Comparison of ENCODE assay signal across 26 cellular contexts in the genomic region with DNA sequence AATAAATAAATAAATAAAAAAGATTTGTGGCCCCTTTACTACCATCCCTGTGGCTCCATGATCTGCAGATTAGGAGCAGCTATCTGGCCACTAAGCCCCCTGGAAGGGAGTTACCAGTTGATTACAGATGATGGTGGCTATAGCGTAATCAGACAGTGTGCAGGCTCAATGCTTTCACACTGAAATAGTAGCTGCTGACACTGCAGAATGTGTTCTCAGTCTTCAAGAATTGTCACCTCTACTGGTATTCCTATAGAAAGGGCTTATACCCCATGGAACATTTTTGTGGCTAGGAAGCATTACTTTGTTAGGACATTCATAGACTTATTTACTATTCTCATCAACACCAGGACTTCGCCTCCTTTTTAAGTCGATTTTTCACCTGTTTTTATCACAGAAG. TPM values are rescaled to one million over a fixed set of nuclear protein-coding genes. Genes with fewer than 3 reads are reported as not detected.
DNase-seq lines count a peak whose midpoint lies in the region; ATAC-seq, FAIRE-seq and TF ChIP-seq lines count a peak whose summit lies in the region.
"Had no signal": no experiment of that assay in that cellular context is flagged by ENCODE, and none has a peak within 500 bp of the region (broad histone marks: within the 10 kb centered on the region; RNA-seq: fewer than 3 reads in every experiment).

No MANE protein-coding gene starts in this region.

- no peaks in the 10 kb centered on the region for H3K9me3 ChIP-seq in A549
- H3K9me3 ChIP-seq in T-helper 17 cell (ENCODE audit: control insufficient read depth, low read length, poor library complexity, severe bottlenecking) = no peaks in the 10 kb centered on the region
- H3K9me3 ChIP-seq in MM.1S (replicated peaks; ENCODE audit: insufficient read depth, low read length) = no peaks in the 10 kb centered on the region
- H3K9me3 ChIP-seq: BE2C; BLaER1 treated with 17β-estradiol and CSF1 and Interleukin-3, amounts not matched to agents 10 nM and 100 nM had no signal

- H3K4me3 ChIP-seq in A549 (no peak overlapping the region), MM.1S (ENCODE audit: low read length) (no peak overlapping the region)
- H3K4me3 ChIP-seq: BLaER1 treated with 17β-estradiol and CSF1 and Interleukin-3, amounts not matched to agents 10 nM and 100 nM; GM12878; GM23338 had no signal

- no peak overlapping the region for H3K4me3 Mint-ChIP-seq in activated naive CD4-positive, alpha-beta T cell treated with anti-CD3 and anti-CD28 coated beads, Interleukin-2, amount 10 ng/mL, durations not matched to agents 7 days and 5 days
- H3K4me3 Mint-ChIP-seq in T-helper 17 cell (no peak overlapping the region), nephron progenitor cell (no peak overlapping the region)
- H3K4me3 Mint-ChIP-seq: CD14-positive monocyte; CD4-positive, alpha-beta T cell; CD8-positive, alpha-beta memory T cell; GM23338; H9 had no signal

- H3K9ac ChIP-seq in MM.1S (ENCODE audit: low read length) = no peak overlapping the region
- H3K9ac ChIP-seq: BLaER1 treated with 17β-estradiol and CSF1 and Interleukin-3, amounts not matched to agents 10 nM and 100 nM had no signal

- H3K9me2 ChIP-seq in MM.1S (replicated peaks; ENCODE audit: insufficient read depth, low read length) = no peaks in the 10 kb centered on the region

- H3K4me1 ChIP-seq in A549 = peaks cover 11% of the 10 kb centered on the region
- no peaks in the 10 kb centered on the region for H3K4me1 ChIP-seq in MM.1S (ENCODE audit: low read length)
- H3K4me1 ChIP-seq: BE2C; BLaER1 treated with 17β-estradiol and CSF1 and Interleukin-3, amounts not matched to agents 10 nM and 100 nM had no signal

- no peaks in the 10 kb centered on the region for H3K9me3 Mint-ChIP-seq in activated naive CD4-positive, alpha-beta T cell treated with anti-CD3 and anti-CD28 coated beads, Interleukin-2, amount 10 ng/mL, durations not matched to agents 7 days and 5 days
- H3K9me3 Mint-ChIP-seq in nephron progenitor cell = no peaks in the 10 kb centered on the region
- H3K9me3 Mint-ChIP-seq: CD14-positive monocyte; CD4-positive, alpha-beta T cell; CD8-positive, alpha-beta memory T cell; GM23338; H9 had no signal

- FAIRE-seq in A549 (lab: Jason Lieb, UNC) = no peak
- FAIRE-seq: A204.1, D721Med, GM12878, GM19239 had no signal

- H3K4me2 ChIP-seq in A549 (no peak overlapping the region), MM.1S (ENCODE audit: low read depth, low read length) (no peak overlapping the region)
- H3K4me2 ChIP-seq: BLaER1 treated with 17β-estradiol and CSF1 and Interleukin-3, amounts not matched to agents 10 nM and 100 nM; GM23338 had no signal

- CTCF ChIA-PET in activated naive CD4-positive, alpha-beta T cell treated with anti-CD3 and anti-CD28 coated beads, Interleukin-2, amount 10 ng/mL, durations not matched to agents 7 days and 5 days (lab: Charles Lee) = interaction anchor here (3.9 kb wide), 1 partner anchor 9 kb away, joined by 21 read pairs; no protein-coding TSS in a partner anchor
- CTCF ChIA-PET in A549 (lab: Yijun Ruan, JAX) = interaction anchor here (2.8 to 5.3 kb wide), 2 partner anchors 9 to 443 kb away, joined by 9 to 42 read pairs; no protein-coding TSS in a partner anchor

- H3K79me2 ChIP-seq in MM.1S (ENCODE audit: low read length) = no peaks in the 10 kb centered on the region

- no peak for TF ChIP-seq RAD21 in A549 (conservative IDR thresholded peaks at IDR 0.05 in 1 of 2, IDR thresholded peaks at IDR 0.05 in 1 of 2)

- ATAC-seq in A549 = no peak
- no peak for ATAC-seq in T-helper 17 cell
- no peak for ATAC-seq in HG03354 (IDR thresholded peaks at IDR 0.05; ENCODE audit: poor library complexity, severe bottlenecking, unreplicated experiment)
- ATAC-seq: GM12878, GM23338, HCT116 had no signal

- TF ChIP-seq CTCF in A549 (IDR thresholded peaks at IDR 0.05) (no peak), nephron progenitor cell (IDR thresholded peaks at IDR 0.05) (no peak), MM.1S (IDR thresholded peaks at IDR 0.05; ENCODE audit: low read length) (no peak)

- POLR2A ChIA-PET in A549 (lab: Yijun Ruan, JAX) = no interaction called here

- H3K27ac Mint-ChIP-seq in activated naive CD4-positive, alpha-beta T cell treated with anti-CD3 and anti-CD28 coated beads, Interleukin-2, amount 10 ng/mL, durations not matched to agents 7 days and 5 days = peak overlapping the region; percentile 39
- H3K27ac Mint-ChIP-seq in T-helper 17 cell (peak overlapping the region; percentile 67), nephron progenitor cell (peak overlapping the region; percentile 93)
- H3K27ac Mint-ChIP-seq: CD14-positive monocyte; CD4-positive, alpha-beta T cell; GM23338; H9 had no signal

- H2AFZ ChIP-seq in MM.1S (ENCODE audit: low read length) = no peak overlapping the region
- H2AFZ ChIP-seq: GM23338 had no signal

- 86% methylated on average over 3 of the region's 3 CpGs for WGBS in A549 (ENCODE audit: missing lambda C conversion rate)

- no peak for DNase-seq in activated naive CD4-positive, alpha-beta T cell treated with anti-CD3 and anti-CD28 coated beads, Interleukin-2, amount 10 ng/mL, durations not matched to agents 7 days and 5 days
- DNase-seq in activated naive CD4-positive, alpha-beta T cell treated with Interleukin-2 at 50 U/mL for 16 hours = no peak
- DNase-seq in A549 (ENCODE audit: low read depth in 1 of 2, low spot score in 1 of 2) (no peak), T-helper 17 cell (no peak), nephron progenitor cell (no peak), MM.1S (no peak)
- DNase-seq: ACHN; AML-193; BE2C; CD4-positive, alpha-beta T cell; CD8-positive, alpha-beta memory T cell; DMS 273 treated with DMSO at 0.1 percent for 48 hours; DMS79; EL; GDM1; H9 had no signal

- no peak for TF ChIP-seq EP300 in A549 (IDR thresholded peaks at IDR 0.05)

- H3K27me3 Mint-ChIP-seq in activated naive CD4-positive, alpha-beta T cell treated with anti-CD3 and anti-CD28 coated beads, Interleukin-2, amount 10 ng/mL, durations not matched to agents 7 days and 5 days = no peaks in the 10 kb centered on the region
- H3K27me3 Mint-ChIP-seq in T-helper 17 cell (no peaks in the 10 kb centered on the region), nephron progenitor cell (ENCODE audit: low read depth, poor library complexity) (peaks cover 2% of the 10 kb centered on the region)
- H3K27me3 Mint-ChIP-seq: CD4-positive, alpha-beta T cell; CD8-positive, alpha-beta memory T cell had no signal

- no peaks in the 10 kb centered on the region for H3K36me3 ChIP-seq in MM.1S (replicated peaks; ENCODE audit: insufficient read depth, low read length)

- no peaks in the 10 kb centered on the region for H3F3A ChIP-seq in MM.1S (ENCODE audit: insufficient read depth, low read length)

- H3K4me1 Mint-ChIP-seq in activated naive CD4-positive, alpha-beta T cell treated with anti-CD3 and anti-CD28 coated beads, Interleukin-2, amount 10 ng/mL, durations not matched to agents 7 days and 5 days = no peaks in the 10 kb centered on the region
- H3K4me1 Mint-ChIP-seq in T-helper 17 cell (no peaks in the 10 kb centered on the region), nephron progenitor cell (no peaks in the 10 kb centered on the region)
- H3K4me1 Mint-ChIP-seq: CD14-positive monocyte; CD8-positive, alpha-beta memory T cell; GM23338; H9 had no signal

- H3K27ac ChIP-seq in A549 = no peak overlapping the region
- H3K27ac ChIP-seq in MM.1S (ENCODE audit: low read length) = no peak overlapping the region
- H3K27ac ChIP-seq: 22Rv1; BLaER1 treated with 17β-estradiol and CSF1 and Interleukin-3, amounts not matched to agents 10 nM and 100 nM had no signal

- no peak for TF ChIP-seq POLR2A in A549 (IDR thresholded peaks at IDR 0.05; ENCODE audit: low read length)

- H3K36me3 Mint-ChIP-seq in activated naive CD4-positive, alpha-beta T cell treated with anti-CD3 and anti-CD28 coated beads, Interleukin-2, amount 10 ng/mL, durations not matched to agents 7 days and 5 days = peaks cover 39% of the 10 kb centered on the region
- H3K36me3 Mint-ChIP-seq in T-helper 17 cell (ENCODE audit: low read depth) (peaks cover 5% of the 10 kb centered on the region), nephron progenitor cell (ENCODE audit: low read depth) (peaks cover 68% of the 10 kb centered on the region)

- no peaks in the 10 kb centered on the region for H4K20me1 ChIP-seq in MM.1S (ENCODE audit: insufficient read depth, low read length)

- no peaks in the 10 kb centered on the region for H3K27me3 ChIP-seq in MM.1S (replicated peaks; ENCODE audit: insufficient read depth, low read length)
- H3K27me3 ChIP-seq: BE2C; BLaER1 treated with 17β-estradiol and CSF1 and Interleukin-3, amounts not matched to agents 10 nM and 100 nM had no signal

TF ChIP-seq in A549, 52 proteins besides CTCF, POLR2A, EP300 and RAD21:
- TF ChIP-seq MAFK (IDR thresholded peaks at IDR 0.05; ENCODE audit: partially characterized antibody) (peak; percentile 66), ZSCAN20 (CRISPR knock-in tag; IDR thresholded peaks at IDR 0.05) (no peak)

RNA-seq across cellular contexts. Expression of a gene that starts 30.9 kb away (rescaled TPM):
- polyA plus RNA-seq in A549 (2011; rRNA removed) (21.0 and 22.4 TPM in 2 replicates), A549 (2017; fragmentation: RNase III; extraction: RNeasy Plus Mini Kit Qiagen cat#74134 plus additional on column Dnase treatment) (18.4 to 18.9 TPM (median 18.8 TPM) in 3 replicates)
- polyA plus RNA-seq in A549 (2012; cell fraction: cytosol; rRNA removed) = 18.9 and 19.2 TPM in 2 replicates
- 43.8 and 58.5 TPM in 2 replicates for polyA plus RNA-seq in A549 (2012; cell fraction: nucleus; rRNA removed)
- 33.3 and 35.7 TPM in 2 replicates for polyA minus RNA-seq in A549 (2011; rRNA and poly(A)+ RNA removed)
- 10 to 100 TPM; 27.0 to 30.7 TPM for total RNA-seq in T-helper 17 cell

Comparison
In these comparisons a context has a peak if more than half of its experiments do, and no peak if none do; other contexts are left out.
1. H3K27ac Mint-ChIP-seq: peak in every context shown above with its lines; median percentile 93 in nephron progenitor cell; 67 in T-helper 17 cell; 39 in activated naive CD4-positive, alpha-beta T cell treated with anti-CD3 and anti-CD28 coated beads, Interleukin-2, amount 10 ng/mL, durations not matched to agents 7 days and 5 days.